In the genomic region with DNA sequence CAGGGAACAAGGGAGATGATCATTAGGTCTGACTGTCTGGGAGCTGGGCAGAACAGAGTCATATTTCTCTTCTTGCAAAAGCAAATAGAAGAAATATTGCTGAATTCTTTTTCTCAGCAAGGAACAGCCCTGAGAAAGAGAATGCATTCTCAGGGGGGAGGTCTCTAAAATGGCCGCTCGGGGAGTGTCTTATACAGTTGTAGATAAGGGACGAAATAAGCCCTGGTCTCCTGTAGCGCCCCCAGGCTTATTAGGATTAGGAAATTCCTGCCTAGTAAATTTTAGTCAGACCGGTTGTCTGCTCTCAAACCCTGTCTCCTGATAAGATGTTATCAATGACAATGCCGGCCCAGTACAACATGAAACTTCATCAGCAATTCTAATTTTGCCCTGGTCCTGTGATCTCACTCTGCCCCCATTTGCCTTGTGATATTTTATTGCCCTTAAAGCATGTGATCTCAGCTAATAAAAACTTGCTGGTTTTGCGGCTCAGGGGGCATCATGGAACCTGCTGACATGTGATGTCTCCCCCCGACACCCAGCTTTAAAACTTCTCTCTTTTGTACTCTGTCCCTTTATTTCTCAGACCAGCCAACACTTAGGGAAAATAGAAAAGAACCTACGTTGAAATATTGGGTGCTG, we compare ENCODE assay signal across 7 cellular contexts. TPM values are rescaled to one million over a fixed set of nuclear protein-coding genes. Genes with fewer than 3 reads are reported as not detected.
A peak's percentile ranks its signal among the peaks of the same experiment; 100 is the strongest.
DNase-seq lines count a peak whose midpoint lies in the region; ATAC-seq and TF ChIP-seq lines count a peak whose summit lies in the region.
"Not testable (repeated sequence)": the region's sequence is repeated elsewhere in the genome, so short reads cannot be mapped to it uniquely, and the experiment has no call there.

No MANE protein-coding gene starts in this region.

- not testable (repeated sequence) for H3K18ac ChIP-seq in trophoblast cell (ENCODE audit: low read length)

- not testable (repeated sequence) for H3K4me3 Mint-ChIP-seq in MCF 10A (ENCODE audit: unreplicated experiment)

- peaks cover 14% of the 10 kb centered on the region for H3K79me2 ChIP-seq in OCI-LY7 (ENCODE audit: insufficient read depth, low read depth, low read length)
- not testable (repeated sequence) for H3K79me2 ChIP-seq in trophoblast cell (ENCODE audit: control insufficient read depth, insufficient read depth, low read length, poor library complexity)

- not testable (repeated sequence) for H3K27ac ChIP-seq in OCI-LY7 (ENCODE audit: low read depth, low read length, poor library complexity, severe bottlenecking); trophoblast cell (ENCODE audit: low read depth, low read length)

- H3K27ac Mint-ChIP-seq in MCF 10A (ENCODE audit: low read depth, unreplicated experiment), result peak overlapping the region; percentile 67

- not testable (repeated sequence) for TF ChIP-seq CTCF in BE2C (IDR thresholded peaks at IDR 0.05; ENCODE audit: low read depth, low read length); OCI-LY7 (conservative IDR thresholded peaks at IDR 0.05; ENCODE audit: low read length); MCF 10A (IDR thresholded peaks at IDR 0.05; ENCODE audit: unreplicated experiment)

- not testable (repeated sequence) for H4K91ac ChIP-seq in trophoblast cell (ENCODE audit: low read depth, low read length)

- H3K27me3 ChIP-seq in BE2C; trophoblast cell (ENCODE audit: insufficient read depth, low read length): not testable (repeated sequence)

- not testable (repeated sequence) for H3K9ac ChIP-seq in trophoblast cell (ENCODE audit: low read length)

- BruUV-seq in OCI-LY7 (replicated peaks; lab: Mats Ljungman, UMichigan); MCF 10A (replicated peaks; lab: Mats Ljungman, UMichigan): not testable (repeated sequence)

- H3K79me1 ChIP-seq in trophoblast cell (ENCODE audit: low read length), result not testable (repeated sequence)

- ATAC-seq in left ventricle myocardium superior, result not testable (repeated sequence)

- H3K9me3 ChIP-seq in BE2C; trophoblast cell (ENCODE audit: insufficient read depth, low read depth, low read length): not testable (repeated sequence)
- peaks cover 20% of the 10 kb centered on the region; the same call in 1 of the 2 replicates for H3K9me3 ChIP-seq in OCI-LY7 (ENCODE audit: low read length)

- not testable (repeated sequence) for H3K4me3 ChIP-seq in BE2C (ENCODE audit: low read depth, low read length); OCI-LY7 (ENCODE audit: low read depth, low read length, poor library complexity, severe bottlenecking); trophoblast cell (ENCODE audit: low read depth, low read length)

- H3K14ac ChIP-seq in trophoblast cell (ENCODE audit: low read length), result not testable (repeated sequence)

- not testable (repeated sequence) for H3K23ac ChIP-seq in trophoblast cell (ENCODE audit: low read length)

- POLR2A ChIA-PET in OCI-LY7 (lab: Charles Lee); MCF 10A (lab: Yijun Ruan, JAX): not testable (repeated sequence)

- not testable (repeated sequence) for H4K20me1 ChIP-seq in OCI-LY7 (ENCODE audit: insufficient read depth, low read length)

- H3K4ac ChIP-seq in trophoblast cell (ENCODE audit: low read depth, low read length), result not testable (repeated sequence)

- not testable (repeated sequence) for H3K27me3 Mint-ChIP-seq in MCF 10A (ENCODE audit: insufficient read depth, unreplicated experiment)

- CTCF ChIA-PET in OCI-LY7 (lab: Charles Lee; ENCODE audit: unreplicated experiment); MCF 10A (lab: Yijun Ruan, JAX): not testable (repeated sequence)

- not testable (repeated sequence) for H4K12ac ChIP-seq in trophoblast cell (ENCODE audit: low read depth, low read length)

- not testable (repeated sequence) for H2AFZ ChIP-seq in OCI-LY7 (ENCODE audit: low read length); trophoblast cell (ENCODE audit: insufficient read depth, low read length, poor library complexity)

- no CpG with 5 or more reads among the region's 9 CpGs for WGBS in trophoblast cell (ENCODE audit: extremely low coverage, insufficient coverage, insufficient read length)

- not testable (repeated sequence) for H2AK5ac ChIP-seq in trophoblast cell (ENCODE audit: low read length)

- intact Hi-C loops in OCI-LY7 (cut with micrococcal nuclease; ENCODE audit: unreplicated experiment); left ventricle myocardium superior (cut with micrococcal nuclease): not testable (repeated sequence)
- intact Hi-C loops in MCF 10A (cut with micrococcal nuclease), result loop anchor here (5.0 kb wide), 1 partner anchor 527 kb away; no protein-coding TSS in a partner anchor

- H3K36me3 Mint-ChIP-seq in MCF 10A (ENCODE audit: insufficient read depth, unreplicated experiment), result not testable (repeated sequence)

- H3K9me3 Mint-ChIP-seq in MCF 10A (ENCODE audit: unreplicated experiment), result peaks cover 16% of the 10 kb centered on the region

- H3K4me1 ChIP-seq in BE2C; OCI-LY7 (ENCODE audit: insufficient read depth, low read length, poor library complexity, severe bottlenecking); trophoblast cell (ENCODE audit: control insufficient read depth in 1 of 2, insufficient read depth in 2 of 2, low read length in 2 of 2): not testable (repeated sequence)

- not testable (repeated sequence) for H2BK12ac ChIP-seq in trophoblast cell (ENCODE audit: low read length)

- H3K4me2 ChIP-seq in OCI-LY7 (ENCODE audit: low read length); trophoblast cell (ENCODE audit: low read length): not testable (repeated sequence)

- DNase-seq in BE2C (peak; percentile 20), ELF-1 (ENCODE audit: low read depth, low spot score) (peak; percentile 26), OCI-LY7 (ENCODE audit: low spot score) (peak; percentile 25), left ventricle myocardium superior (peak; percentile 20), trophoblast cell (peak; percentile 25 to 57)
- DNase-seq in activated effector memory CD4-positive, alpha-beta T cell treated with anti-CD3 and anti-CD28 coated beads, Interleukin-2, amount 50 U/mL, for 16 hours, result peak; percentile 61
- not testable (repeated sequence) for DNase-seq in MCF 10A (ENCODE audit: unreplicated experiment)

- H2BK5ac ChIP-seq in trophoblast cell (ENCODE audit: low read depth, low read length, poor library complexity), result not testable (repeated sequence)

- H2BK120ac ChIP-seq in trophoblast cell (ENCODE audit: insufficient read depth, low read length, poor library complexity), result not testable (repeated sequence)

- H3K9me2 ChIP-seq in OCI-LY7 (ENCODE audit: insufficient read depth, low read length), result not testable (repeated sequence)

- not testable (repeated sequence) for H3K4me1 Mint-ChIP-seq in MCF 10A (ENCODE audit: insufficient read depth, unreplicated experiment)

- not testable (repeated sequence) for H4K8ac ChIP-seq in trophoblast cell (ENCODE audit: low read depth, low read length)

- H3K36me3 ChIP-seq in BE2C; trophoblast cell (ENCODE audit: control insufficient read depth in 1 of 2, insufficient read depth in 2 of 2, low read length in 2 of 2): not testable (repeated sequence)
- peaks cover 54% of the 10 kb centered on the region for H3K36me3 ChIP-seq in OCI-LY7 (ENCODE audit: insufficient read depth, low read length)

RNA-seq across cellular contexts. Expression of gene MINDY3, which starts 9.8 kb away (rescaled TPM):
- 25.0 TPM for polyA plus RNA-seq in BE2C (2012; ENCODE audit: insufficient read depth, insufficient read length, low read depth)
- total RNA-seq in OCI-LY7 (2014; rRNA removed; shearing (Covaris generic)), result 15.7 and 16.2 TPM in 2 replicates
- total RNA-seq in OCI-LY7 (2022) (23.3 and 24.9 TPM in 2 replicates), MCF 10A (2022) (28.8 and 31.7 TPM in 2 replicates), left ventricle myocardium superior (18.5 TPM)
- 13.4 and 13.8 TPM in 2 replicates for polyA plus RNA-seq in trophoblast cell (2013)
